1 cellular context compared by ENCODE assay signal in the genomic region with DNA sequence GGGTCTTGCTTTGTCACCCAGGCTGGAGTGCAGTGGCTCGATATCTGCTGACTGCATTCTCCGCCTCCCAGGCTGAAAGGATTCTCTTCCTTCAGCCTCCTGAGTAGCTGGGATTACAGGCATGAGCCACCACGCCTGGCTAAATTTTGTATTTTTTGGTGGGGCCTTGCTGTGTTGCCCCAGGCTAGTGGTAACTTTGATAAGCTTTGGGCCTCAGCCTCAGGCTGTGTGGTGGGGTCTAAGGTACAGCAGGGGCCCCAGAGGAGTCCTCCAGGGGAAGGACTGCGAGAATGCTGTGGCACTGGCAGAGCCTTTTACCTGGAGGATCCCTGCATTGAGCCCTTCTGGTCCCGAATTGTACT.
TF ChIP-seq lines count a peak whose summit lies in the region.

No MANE protein-coding gene starts in this region.

TF ChIP-seq in GM23338, 12 proteins besides CTCF, POLR2A, EP300 and RAD21 (continued from another document):
- TF ChIP-seq, protein P1, sequence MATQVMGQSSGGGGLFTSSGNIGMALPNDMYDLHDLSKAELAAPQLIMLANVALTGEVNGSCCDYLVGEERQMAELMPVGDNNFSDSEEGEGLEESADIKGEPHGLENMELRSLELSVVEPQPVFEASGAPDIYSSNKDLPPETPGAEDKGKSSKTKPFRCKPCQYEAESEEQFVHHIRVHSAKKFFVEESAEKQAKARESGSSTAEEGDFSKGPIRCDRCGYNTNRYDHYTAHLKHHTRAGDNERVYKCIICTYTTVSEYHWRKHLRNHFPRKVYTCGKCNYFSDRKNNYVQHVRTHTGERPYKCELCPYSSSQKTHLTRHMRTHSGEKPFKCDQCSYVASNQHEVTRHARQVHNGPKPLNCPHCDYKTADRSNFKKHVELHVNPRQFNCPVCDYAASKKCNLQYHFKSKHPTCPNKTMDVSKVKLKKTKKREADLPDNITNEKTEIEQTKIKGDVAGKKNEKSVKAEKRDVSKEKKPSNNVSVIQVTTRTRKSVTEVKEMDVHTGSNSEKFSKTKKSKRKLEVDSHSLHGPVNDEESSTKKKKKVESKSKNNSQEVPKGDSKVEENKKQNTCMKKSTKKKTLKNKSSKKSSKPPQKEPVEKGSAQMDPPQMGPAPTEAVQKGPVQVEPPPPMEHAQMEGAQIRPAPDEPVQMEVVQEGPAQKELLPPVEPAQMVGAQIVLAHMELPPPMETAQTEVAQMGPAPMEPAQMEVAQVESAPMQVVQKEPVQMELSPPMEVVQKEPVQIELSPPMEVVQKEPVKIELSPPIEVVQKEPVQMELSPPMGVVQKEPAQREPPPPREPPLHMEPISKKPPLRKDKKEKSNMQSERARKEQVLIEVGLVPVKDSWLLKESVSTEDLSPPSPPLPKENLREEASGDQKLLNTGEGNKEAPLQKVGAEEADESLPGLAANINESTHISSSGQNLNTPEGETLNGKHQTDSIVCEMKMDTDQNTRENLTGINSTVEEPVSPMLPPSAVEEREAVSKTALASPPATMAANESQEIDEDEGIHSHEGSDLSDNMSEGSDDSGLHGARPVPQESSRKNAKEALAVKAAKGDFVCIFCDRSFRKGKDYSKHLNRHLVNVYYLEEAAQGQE (IDR thresholded peaks at IDR 0.05; ENCODE audit: unreplicated experiment), result no peak
- TF ChIP-seq JUNB (IDR thresholded peaks at IDR 0.05; ENCODE audit: unreplicated experiment) (no peak), STAT1 (IDR thresholded peaks at IDR 0.05; ENCODE audit: unreplicated experiment) (no peak), ZNF331 (CRISPR knock-in tag; IDR thresholded peaks at IDR 0.05; ENCODE audit: low read depth) (no peak), EZH2phosphoT487 (IDR thresholded peaks at IDR 0.05; ENCODE audit: unreplicated experiment) (no peak), POLR2AphosphoS5 (IDR thresholded peaks at IDR 0.05; ENCODE audit: low read depth) (no peak), EZH2 (IDR thresholded peaks at IDR 0.05; ENCODE audit: low read depth, unreplicated experiment) (no peak), CREB1 (CRISPR knock-in tag; IDR thresholded peaks at IDR 0.05; ENCODE audit: low read depth) (no peak)
- TF ChIP-seq, protein P2, sequence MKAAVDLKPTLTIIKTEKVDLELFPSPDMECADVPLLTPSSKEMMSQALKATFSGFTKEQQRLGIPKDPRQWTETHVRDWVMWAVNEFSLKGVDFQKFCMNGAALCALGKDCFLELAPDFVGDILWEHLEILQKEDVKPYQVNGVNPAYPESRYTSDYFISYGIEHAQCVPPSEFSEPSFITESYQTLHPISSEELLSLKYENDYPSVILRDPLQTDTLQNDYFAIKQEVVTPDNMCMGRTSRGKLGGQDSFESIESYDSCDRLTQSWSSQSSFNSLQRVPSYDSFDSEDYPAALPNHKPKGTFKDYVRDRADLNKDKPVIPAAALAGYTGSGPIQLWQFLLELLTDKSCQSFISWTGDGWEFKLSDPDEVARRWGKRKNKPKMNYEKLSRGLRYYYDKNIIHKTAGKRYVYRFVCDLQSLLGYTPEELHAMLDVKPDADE (IDR thresholded peaks at IDR 0.05), result no peak
